3 cellular contexts compared by ENCODE assay signal in the genomic region with DNA sequence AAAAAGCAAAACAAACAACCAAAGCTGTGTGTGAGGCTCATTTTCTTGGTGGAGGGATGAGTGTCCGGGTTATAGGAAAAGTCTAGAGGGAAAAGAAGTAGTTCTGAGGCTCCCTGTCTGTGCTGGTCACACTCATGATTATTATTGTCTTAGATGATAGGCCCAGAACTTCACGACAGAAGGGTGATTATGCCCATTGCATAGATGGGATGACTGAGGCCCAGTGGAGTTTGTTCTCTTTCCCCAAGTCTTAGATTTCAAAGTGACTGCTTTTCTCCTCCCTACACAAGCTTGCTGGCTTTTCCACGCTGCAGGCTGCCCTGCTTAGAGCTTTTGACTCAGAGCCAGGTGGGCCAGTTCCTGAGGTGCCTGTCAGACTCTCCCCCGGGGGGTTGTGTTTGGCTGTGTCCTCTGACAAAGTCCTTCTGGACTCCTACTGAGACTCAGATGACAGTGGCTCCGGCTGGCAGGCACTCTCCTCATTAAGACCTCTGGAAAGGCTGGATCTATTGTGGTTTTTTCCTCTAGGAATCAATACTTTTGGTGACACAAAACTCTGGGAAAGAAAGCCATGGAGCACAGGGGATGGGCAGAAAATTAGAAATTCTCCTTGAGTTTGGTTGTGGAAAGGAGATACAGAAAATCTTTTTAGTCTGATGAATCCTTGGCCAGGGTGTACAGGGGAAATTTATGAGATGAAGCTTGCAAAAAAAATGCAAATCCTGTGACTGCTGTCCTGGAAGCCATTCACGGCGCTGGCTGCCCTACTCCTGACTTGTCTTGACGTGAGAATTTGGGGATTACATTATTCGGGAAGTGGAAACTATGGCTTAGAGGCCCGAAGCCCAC.
TF ChIP-seq lines count a peak whose summit lies in the region.

No MANE protein-coding gene starts in this region.

TF ChIP-seq in HCT116, 20 proteins besides CTCF, POLR2A, EP300 and RAD21:
- TF ChIP-seq YY1 (IDR thresholded peaks at IDR 0.05; ENCODE audit: extremely low read depth, insufficient replicate concordance, low read depth, low read length) (no peak), ZNF274 (IDR thresholded peaks at IDR 0.05; ENCODE audit: low read depth, low read length) (no peak), EGR1 (IDR thresholded peaks at IDR 0.05; ENCODE audit: low read depth) (no peak)

TF ChIP-seq in H1, 55 proteins besides CTCF, POLR2A, EP300 and RAD21:
- TF ChIP-seq JUND (IDR thresholded peaks at IDR 0.05; ENCODE audit: low read length), result no peak
- no peak for TF ChIP-seq JUN (IDR thresholded peaks at IDR 0.05; ENCODE audit: low read depth, low read length)
- TF ChIP-seq CBX8 (IDR thresholded peaks at IDR 0.05; ENCODE audit: borderline replicate concordance, low read depth, low read length), result no peak
- no peak for TF ChIP-seq SP1 (IDR thresholded peaks at IDR 0.05; ENCODE audit: low read depth, low read length)
- no peak for TF ChIP-seq RFX5 (IDR thresholded peaks at IDR 0.05; ENCODE audit: borderline replicate concordance, low read depth, low read length)
- peak; percentile 49; the same call in 1 of the 2 replicates for TF ChIP-seq KDM1A (IDR thresholded peaks at IDR 0.05; ENCODE audit: borderline replicate concordance, low read length)
- TF ChIP-seq SP4 (IDR thresholded peaks at IDR 0.05; ENCODE audit: low read length), result no peak
TF ChIP-seq in H1: peak in this region for 1.

TF ChIP-seq in SK-N-SH treated with all-trans-retinoic acid at 6 μM for 48 hours, 23 proteins besides CTCF, POLR2A, EP300 and RAD21:
- TF ChIP-seq PATZ1 (CRISPR knock-in tag; IDR thresholded peaks at IDR 0.05; ENCODE audit: borderline replicate concordance), result no peak
- TF ChIP-seq TOX (CRISPR knock-in tag; IDR thresholded peaks at IDR 0.05; ENCODE audit: borderline replicate concordance), result no peak
- TF ChIP-seq GLIS3 (CRISPR knock-in tag; IDR thresholded peaks at IDR 0.05), result no peak
- TF ChIP-seq ZNF565 (CRISPR knock-in tag; conservative IDR thresholded peaks at IDR 0.05; ENCODE audit: low read depth), result no peak
- TF ChIP-seq CSRNP3 (CRISPR knock-in tag; IDR thresholded peaks at IDR 0.05), result no peak
- no peak for TF ChIP-seq ZNF70 (CRISPR knock-in tag; IDR thresholded peaks at IDR 0.05)
- TF ChIP-seq PPARA (CRISPR knock-in tag; IDR thresholded peaks at IDR 0.05; ENCODE audit: borderline replicate concordance), result no peak
- no peak for TF ChIP-seq RARB (CRISPR knock-in tag; IDR thresholded peaks at IDR 0.05)
- no peak for TF ChIP-seq ISL1 (CRISPR knock-in tag; IDR thresholded peaks at IDR 0.05)
- TF ChIP-seq, protein P1, sequence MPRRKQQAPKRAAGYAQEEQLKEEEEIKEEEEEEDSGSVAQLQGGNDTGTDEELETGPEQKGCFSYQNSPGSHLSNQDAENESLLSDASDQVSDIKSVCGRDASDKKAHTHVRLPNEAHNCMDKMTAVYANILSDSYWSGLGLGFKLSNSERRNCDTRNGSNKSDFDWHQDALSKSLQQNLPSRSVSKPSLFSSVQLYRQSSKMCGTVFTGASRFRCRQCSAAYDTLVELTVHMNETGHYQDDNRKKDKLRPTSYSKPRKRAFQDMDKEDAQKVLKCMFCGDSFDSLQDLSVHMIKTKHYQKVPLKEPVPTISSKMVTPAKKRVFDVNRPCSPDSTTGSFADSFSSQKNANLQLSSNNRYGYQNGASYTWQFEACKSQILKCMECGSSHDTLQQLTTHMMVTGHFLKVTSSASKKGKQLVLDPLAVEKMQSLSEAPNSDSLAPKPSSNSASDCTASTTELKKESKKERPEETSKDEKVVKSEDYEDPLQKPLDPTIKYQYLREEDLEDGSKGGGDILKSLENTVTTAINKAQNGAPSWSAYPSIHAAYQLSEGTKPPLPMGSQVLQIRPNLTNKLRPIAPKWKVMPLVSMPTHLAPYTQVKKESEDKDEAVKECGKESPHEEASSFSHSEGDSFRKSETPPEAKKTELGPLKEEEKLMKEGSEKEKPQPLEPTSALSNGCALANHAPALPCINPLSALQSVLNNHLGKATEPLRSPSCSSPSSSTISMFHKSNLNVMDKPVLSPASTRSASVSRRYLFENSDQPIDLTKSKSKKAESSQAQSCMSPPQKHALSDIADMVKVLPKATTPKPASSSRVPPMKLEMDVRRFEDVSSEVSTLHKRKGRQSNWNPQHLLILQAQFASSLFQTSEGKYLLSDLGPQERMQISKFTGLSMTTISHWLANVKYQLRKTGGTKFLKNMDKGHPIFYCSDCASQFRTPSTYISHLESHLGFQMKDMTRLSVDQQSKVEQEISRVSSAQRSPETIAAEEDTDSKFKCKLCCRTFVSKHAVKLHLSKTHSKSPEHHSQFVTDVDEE (CRISPR knock-in tag; IDR thresholded peaks at IDR 0.05), result no peak
- TF ChIP-seq SNAI2 (CRISPR knock-in tag; IDR thresholded peaks at IDR 0.05), result no peak
- TF ChIP-seq ZNF8 (CRISPR knock-in tag; IDR thresholded peaks at IDR 0.05), result no peak
- no peak for TF ChIP-seq ARNTL (CRISPR knock-in tag; IDR thresholded peaks at IDR 0.05; ENCODE audit: borderline replicate concordance, low read depth)
- no peak for TF ChIP-seq ZFP3 (CRISPR knock-in tag; IDR thresholded peaks at IDR 0.05)
- TF ChIP-seq BACH2 (CRISPR knock-in tag; IDR thresholded peaks at IDR 0.05; ENCODE audit: borderline replicate concordance), result no peak
